1 cellular context compared by ENCODE assay signal in the genomic region with DNA sequence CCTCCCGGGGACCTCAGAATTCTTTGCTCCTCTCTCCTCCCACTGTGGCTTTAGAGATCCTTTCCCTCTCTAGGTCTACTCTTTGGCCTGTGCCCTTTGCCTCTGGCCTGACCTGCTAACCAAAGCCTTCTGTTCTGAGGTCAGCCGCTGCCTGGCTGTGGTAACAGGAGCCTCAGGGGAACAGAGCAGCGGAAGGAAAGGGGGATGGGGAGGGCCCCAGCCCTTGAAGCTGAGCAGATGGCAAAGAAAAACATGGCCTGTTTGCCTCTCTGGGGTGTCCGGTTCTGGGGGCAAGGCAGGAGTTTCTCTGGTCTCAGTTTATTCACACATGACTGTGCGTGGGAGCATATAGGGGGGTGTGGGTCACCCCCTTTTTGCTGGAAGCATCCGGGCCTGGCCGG.
TF ChIP-seq lines count a peak whose summit lies in the region.

No MANE protein-coding gene starts in this region.

TF ChIP-seq in HepG2, 621 proteins besides CTCF, POLR2A, EP300 and RAD21 (continued from another document and continues in another):
- TF ChIP-seq, protein P1, sequence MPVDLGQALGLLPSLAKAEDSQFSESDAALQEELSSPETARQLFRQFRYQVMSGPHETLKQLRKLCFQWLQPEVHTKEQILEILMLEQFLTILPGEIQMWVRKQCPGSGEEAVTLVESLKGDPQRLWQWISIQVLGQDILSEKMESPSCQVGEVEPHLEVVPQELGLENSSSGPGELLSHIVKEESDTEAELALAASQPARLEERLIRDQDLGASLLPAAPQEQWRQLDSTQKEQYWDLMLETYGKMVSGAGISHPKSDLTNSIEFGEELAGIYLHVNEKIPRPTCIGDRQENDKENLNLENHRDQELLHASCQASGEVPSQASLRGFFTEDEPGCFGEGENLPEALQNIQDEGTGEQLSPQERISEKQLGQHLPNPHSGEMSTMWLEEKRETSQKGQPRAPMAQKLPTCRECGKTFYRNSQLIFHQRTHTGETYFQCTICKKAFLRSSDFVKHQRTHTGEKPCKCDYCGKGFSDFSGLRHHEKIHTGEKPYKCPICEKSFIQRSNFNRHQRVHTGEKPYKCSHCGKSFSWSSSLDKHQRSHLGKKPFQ (CRISPR knock-in tag; IDR thresholded peaks at IDR 0.05; ENCODE audit: insufficient replicate concordance): no peak
- TF ChIP-seq, protein P2, sequence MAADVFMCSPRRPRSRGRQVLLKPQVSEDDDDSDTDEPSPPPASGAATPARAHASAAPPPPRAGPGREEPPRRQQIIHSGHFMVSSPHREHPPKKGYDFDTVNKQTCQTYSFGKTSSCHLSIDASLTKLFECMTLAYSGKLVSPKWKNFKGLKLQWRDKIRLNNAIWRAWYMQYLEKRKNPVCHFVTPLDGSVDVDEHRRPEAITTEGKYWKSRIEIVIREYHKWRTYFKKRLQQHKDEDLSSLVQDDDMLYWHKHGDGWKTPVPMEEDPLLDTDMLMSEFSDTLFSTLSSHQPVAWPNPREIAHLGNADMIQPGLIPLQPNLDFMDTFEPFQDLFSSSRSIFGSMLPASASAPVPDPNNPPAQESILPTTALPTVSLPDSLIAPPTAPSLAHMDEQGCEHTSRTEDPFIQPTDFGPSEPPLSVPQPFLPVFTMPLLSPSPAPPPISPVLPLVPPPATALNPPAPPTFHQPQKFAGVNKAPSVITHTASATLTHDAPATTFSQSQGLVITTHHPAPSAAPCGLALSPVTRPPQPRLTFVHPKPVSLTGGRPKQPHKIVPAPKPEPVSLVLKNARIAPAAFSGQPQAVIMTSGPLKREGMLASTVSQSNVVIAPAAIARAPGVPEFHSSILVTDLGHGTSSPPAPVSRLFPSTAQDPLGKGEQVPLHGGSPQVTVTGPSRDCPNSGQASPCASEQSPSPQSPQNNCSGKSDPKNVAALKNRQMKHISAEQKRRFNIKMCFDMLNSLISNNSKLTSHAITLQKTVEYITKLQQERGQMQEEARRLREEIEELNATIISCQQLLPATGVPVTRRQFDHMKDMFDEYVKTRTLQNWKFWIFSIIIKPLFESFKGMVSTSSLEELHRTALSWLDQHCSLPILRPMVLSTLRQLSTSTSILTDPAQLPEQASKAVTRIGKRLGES (CRISPR knock-in tag; IDR thresholded peaks at IDR 0.05; ENCODE audit: borderline replicate concordance): no peak
- TF ChIP-seq ZNF652 (CRISPR knock-in tag; IDR thresholded peaks at IDR 0.05; ENCODE audit: borderline replicate concordance, low read depth) (no peak; the same call in 1 of the 2 replicates), CHD4 (IDR thresholded peaks at IDR 0.05; ENCODE audit: borderline replicate concordance, low read length) (peak; percentile 16; the same call in 1 of the 2 replicates), SP4 (CRISPR knock-in tag; IDR thresholded peaks at IDR 0.05) (no peak), ZNF629 (CRISPR knock-in tag; conservative IDR thresholded peaks at IDR 0.05) (0 out of 2 replicates have a peak, but pooled peaks have one; percentile 23), ZNF572 (CRISPR knock-in tag; IDR thresholded peaks at IDR 0.05) (no peak), ZNF713 (CRISPR knock-in tag; IDR thresholded peaks at IDR 0.05) (0 out of 2 replicates have a peak, but pooled peaks have one; percentile 37), PHF21A (CRISPR knock-in tag; IDR thresholded peaks at IDR 0.05) (peak; percentile 95), ZNF343 (CRISPR knock-in tag; IDR thresholded peaks at IDR 0.05) (no peak), REXO4 (CRISPR knock-in tag; IDR thresholded peaks at IDR 0.05; ENCODE audit: borderline replicate concordance) (no peak), SNAI1 (CRISPR knock-in tag; IDR thresholded peaks at IDR 0.05; ENCODE audit: borderline replicate concordance) (no peak), HOXA3 (CRISPR knock-in tag; IDR thresholded peaks at IDR 0.05) (peak; percentile 87; the same call in 1 of the 2 replicates), ZNF7 (CRISPR knock-in tag; IDR thresholded peaks at IDR 0.05) (no peak), MBD4 (IDR thresholded peaks at IDR 0.05; ENCODE audit: borderline replicate concordance, low read length) (no peak), KAT2B (IDR thresholded peaks at IDR 0.05; ENCODE audit: borderline replicate concordance, low read depth, low read length) (no peak), PHF5A (CRISPR knock-in tag; IDR thresholded peaks at IDR 0.05; ENCODE audit: low read depth, unreplicated experiment) (no peak), NFIC (IDR thresholded peaks at IDR 0.05; ENCODE audit: low read length) (no peak), SCMH1 (CRISPR knock-in tag; IDR thresholded peaks at IDR 0.05; ENCODE audit: borderline replicate concordance) (no peak), FOXJ3 (CRISPR knock-in tag; IDR thresholded peaks at IDR 0.05; ENCODE audit: borderline replicate concordance) (peak; percentile 53; the same call in 1 of the 2 replicates), SMC3 (IDR thresholded peaks at IDR 0.05; ENCODE audit: low read length) (no peak), REPIN1 (CRISPR knock-in tag; IDR thresholded peaks at IDR 0.05; ENCODE audit: borderline replicate concordance, low read depth) (no peak), ZNF768 (CRISPR knock-in tag; IDR thresholded peaks at IDR 0.05) (no peak), ZNF296 (CRISPR knock-in tag; conservative IDR thresholded peaks at IDR 0.05) (no peak), MEIS1 (CRISPR knock-in tag; IDR thresholded peaks at IDR 0.05; ENCODE audit: borderline replicate concordance) (no peak), ZNF891 (CRISPR knock-in tag; IDR thresholded peaks at IDR 0.05) (no peak)
- TF ChIP-seq, protein P3, sequence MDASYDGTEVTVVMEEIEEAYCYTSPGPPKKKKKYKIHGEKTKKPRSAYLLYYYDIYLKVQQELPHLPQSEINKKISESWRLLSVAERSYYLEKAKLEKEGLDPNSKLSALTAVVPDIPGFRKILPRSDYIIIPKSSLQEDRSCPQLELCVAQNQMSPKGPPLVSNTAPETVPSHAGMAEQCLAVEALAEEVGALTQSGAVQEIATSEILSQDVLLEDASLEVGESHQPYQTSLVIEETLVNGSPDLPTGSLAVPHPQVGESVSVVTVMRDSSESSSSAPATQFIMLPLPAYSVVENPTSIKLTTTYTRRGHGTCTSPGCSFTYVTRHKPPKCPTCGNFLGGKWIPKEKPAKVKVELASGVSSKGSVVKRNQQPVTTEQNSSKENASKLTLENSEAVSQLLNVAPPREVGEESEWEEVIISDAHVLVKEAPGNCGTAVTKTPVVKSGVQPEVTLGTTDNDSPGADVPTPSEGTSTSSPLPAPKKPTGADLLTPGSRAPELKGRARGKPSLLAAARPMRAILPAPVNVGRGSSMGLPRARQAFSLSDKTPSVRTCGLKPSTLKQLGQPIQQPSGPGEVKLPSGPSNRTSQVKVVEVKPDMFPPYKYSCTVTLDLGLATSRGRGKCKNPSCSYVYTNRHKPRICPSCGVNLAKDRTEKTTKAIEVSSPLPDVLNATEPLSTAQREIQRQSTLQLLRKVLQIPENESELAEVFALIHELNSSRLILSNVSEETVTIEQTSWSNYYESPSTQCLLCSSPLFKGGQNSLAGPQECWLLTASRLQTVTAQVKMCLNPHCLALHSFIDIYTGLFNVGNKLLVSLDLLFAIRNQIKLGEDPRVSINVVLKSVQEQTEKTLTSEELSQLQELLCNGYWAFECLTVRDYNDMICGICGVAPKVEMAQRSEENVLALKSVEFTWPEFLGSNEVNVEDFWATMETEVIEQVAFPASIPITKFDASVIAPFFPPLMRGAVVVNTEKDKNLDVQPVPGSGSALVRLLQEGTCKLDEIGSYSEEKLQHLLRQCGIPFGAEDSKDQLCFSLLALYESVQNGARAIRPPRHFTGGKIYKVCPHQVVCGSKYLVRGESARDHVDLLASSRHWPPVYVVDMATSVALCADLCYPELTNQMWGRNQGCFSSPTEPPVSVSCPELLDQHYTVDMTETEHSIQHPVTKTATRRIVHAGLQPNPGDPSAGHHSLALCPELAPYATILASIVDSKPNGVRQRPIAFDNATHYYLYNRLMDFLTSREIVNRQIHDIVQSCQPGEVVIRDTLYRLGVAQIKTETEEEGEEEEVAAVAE (CRISPR knock-in tag; IDR thresholded peaks at IDR 0.05; ENCODE audit: borderline replicate concordance): no peak
- TF ChIP-seq, protein P4, sequence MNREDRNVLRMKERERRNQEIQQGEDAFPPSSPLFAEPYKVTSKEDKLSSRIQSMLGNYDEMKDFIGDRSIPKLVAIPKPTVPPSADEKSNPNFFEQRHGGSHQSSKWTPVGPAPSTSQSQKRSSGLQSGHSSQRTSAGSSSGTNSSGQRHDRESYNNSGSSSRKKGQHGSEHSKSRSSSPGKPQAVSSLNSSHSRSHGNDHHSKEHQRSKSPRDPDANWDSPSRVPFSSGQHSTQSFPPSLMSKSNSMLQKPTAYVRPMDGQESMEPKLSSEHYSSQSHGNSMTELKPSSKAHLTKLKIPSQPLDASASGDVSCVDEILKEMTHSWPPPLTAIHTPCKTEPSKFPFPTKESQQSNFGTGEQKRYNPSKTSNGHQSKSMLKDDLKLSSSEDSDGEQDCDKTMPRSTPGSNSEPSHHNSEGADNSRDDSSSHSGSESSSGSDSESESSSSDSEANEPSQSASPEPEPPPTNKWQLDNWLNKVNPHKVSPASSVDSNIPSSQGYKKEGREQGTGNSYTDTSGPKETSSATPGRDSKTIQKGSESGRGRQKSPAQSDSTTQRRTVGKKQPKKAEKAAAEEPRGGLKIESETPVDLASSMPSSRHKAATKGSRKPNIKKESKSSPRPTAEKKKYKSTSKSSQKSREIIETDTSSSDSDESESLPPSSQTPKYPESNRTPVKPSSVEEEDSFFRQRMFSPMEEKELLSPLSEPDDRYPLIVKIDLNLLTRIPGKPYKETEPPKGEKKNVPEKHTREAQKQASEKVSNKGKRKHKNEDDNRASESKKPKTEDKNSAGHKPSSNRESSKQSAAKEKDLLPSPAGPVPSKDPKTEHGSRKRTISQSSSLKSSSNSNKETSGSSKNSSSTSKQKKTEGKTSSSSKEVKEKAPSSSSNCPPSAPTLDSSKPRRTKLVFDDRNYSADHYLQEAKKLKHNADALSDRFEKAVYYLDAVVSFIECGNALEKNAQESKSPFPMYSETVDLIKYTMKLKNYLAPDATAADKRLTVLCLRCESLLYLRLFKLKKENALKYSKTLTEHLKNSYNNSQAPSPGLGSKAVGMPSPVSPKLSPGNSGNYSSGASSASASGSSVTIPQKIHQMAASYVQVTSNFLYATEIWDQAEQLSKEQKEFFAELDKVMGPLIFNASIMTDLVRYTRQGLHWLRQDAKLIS (CRISPR knock-in tag; IDR thresholded peaks at IDR 0.05): no peak
- TF ChIP-seq, protein P5, sequence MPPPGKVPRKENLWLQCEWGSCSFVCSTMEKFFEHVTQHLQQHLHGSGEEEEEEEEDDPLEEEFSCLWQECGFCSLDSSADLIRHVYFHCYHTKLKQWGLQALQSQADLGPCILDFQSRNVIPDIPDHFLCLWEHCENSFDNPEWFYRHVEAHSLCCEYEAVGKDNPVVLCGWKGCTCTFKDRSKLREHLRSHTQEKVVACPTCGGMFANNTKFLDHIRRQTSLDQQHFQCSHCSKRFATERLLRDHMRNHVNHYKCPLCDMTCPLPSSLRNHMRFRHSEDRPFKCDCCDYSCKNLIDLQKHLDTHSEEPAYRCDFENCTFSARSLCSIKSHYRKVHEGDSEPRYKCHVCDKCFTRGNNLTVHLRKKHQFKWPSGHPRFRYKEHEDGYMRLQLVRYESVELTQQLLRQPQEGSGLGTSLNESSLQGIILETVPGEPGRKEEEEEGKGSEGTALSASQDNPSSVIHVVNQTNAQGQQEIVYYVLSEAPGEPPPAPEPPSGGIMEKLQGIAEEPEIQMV (CRISPR knock-in tag; IDR thresholded peaks at IDR 0.05; ENCODE audit: low read depth): 0 out of 2 replicates have a peak, but pooled peaks have one; percentile 26
- TF ChIP-seq, protein P6, sequence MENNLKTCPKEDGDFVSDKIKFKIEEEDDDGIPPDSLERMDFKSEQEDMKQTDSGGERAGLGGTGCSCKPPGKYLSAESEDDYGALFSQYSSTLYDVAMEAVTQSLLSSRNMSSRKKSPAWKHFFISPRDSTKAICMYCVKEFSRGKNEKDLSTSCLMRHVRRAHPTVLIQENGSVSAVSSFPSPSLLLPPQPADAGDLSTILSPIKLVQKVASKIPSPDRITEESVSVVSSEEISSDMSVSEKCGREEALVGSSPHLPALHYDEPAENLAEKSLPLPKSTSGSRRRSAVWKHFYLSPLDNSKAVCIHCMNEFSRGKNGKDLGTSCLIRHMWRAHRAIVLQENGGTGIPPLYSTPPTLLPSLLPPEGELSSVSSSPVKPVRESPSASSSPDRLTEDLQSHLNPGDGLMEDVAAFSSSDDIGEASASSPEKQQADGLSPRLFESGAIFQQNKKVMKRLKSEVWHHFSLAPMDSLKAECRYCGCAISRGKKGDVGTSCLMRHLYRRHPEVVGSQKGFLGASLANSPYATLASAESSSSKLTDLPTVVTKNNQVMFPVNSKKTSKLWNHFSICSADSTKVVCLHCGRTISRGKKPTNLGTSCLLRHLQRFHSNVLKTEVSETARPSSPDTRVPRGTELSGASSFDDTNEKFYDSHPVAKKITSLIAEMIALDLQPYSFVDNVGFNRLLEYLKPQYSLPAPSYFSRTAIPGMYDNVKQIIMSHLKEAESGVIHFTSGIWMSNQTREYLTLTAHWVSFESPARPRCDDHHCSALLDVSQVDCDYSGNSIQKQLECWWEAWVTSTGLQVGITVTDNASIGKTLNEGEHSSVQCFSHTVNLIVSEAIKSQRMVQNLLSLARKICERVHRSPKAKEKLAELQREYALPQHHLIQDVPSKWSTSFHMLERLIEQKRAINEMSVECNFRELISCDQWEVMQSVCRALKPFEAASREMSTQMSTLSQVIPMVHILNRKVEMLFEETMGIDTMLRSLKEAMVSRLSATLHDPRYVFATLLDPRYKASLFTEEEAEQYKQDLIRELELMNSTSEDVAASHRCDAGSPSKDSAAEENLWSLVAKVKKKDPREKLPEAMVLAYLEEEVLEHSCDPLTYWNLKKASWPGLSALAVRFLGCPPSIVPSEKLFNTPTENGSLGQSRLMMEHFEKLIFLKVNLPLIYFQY (CRISPR knock-in tag; IDR thresholded peaks at IDR 0.05; ENCODE audit: borderline replicate concordance): no peak; the same call in 1 of the 2 replicates
- TF ChIP-seq, protein P7, sequence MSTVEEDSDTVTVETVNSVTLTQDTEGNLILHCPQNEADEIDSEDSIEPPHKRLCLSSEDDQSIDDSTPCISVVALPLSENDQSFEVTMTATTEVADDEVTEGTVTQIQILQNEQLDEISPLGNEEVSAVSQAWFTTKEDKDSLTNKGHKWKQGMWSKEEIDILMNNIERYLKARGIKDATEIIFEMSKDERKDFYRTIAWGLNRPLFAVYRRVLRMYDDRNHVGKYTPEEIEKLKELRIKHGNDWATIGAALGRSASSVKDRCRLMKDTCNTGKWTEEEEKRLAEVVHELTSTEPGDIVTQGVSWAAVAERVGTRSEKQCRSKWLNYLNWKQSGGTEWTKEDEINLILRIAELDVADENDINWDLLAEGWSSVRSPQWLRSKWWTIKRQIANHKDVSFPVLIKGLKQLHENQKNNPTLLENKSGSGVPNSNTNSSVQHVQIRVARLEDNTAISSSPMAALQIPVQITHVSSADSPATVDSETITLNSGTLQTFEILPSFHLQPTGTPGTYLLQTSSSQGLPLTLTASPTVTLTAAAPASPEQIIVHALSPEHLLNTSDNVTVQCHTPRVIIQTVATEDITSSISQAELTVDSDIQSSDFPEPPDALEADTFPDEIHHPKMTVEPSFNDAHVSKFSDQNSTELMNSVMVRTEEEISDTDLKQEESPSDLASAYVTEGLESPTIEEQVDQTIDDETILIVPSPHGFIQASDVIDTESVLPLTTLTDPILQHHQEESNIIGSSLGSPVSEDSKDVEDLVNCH (CRISPR knock-in tag; IDR thresholded peaks at IDR 0.05): no peak
